11 cellular contexts compared by ENCODE assay signal in the genomic region with DNA sequence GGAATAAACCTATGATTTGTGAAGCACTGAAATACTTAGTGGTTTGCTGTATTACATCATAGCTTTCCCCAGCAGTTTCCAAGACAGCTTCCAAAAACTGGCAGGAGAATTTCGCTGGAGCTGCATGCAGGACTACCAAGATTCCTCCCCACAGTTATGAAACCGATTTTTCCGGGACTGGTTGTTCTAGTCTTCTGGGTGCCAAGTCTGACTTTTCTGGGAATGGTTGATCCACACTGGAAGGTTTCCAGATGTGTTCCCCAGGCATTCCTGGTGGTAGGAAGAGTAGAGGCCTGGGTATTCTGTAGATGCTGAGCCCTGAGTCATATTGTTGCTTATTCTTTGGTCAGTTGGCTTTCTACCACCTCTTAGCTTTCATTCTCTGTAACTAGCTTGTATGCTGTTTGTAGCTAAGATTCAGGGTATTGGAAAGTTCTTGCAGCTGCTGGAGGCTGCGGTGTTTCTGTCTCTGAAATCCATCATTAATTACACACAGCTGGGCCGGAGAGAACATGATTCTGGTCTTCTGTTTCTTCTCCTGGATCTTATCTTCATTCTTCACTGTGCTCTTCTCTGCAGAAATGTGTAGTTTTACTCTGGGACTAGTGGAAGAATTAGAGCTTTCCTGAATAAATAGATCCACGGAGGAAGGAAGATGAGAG. TPM values are rescaled to one million over a fixed set of nuclear protein-coding genes. Genes with fewer than 3 reads are reported as not detected.
DNase-seq lines count a peak whose midpoint lies in the region; ATAC-seq, FAIRE-seq and TF ChIP-seq lines count a peak whose summit lies in the region.
"Had no signal": no experiment of that assay in that cellular context is flagged by ENCODE, and none has a peak within 500 bp of the region (broad histone marks: within the 10 kb centered on the region; RNA-seq: fewer than 3 reads in every experiment).

No MANE protein-coding gene starts in this region.

- H3K4me3 ChIP-seq in adipocyte (ENCODE audit: low read length): peak overlapping the region; percentile 32
- no peak overlapping the region for H3K4me3 ChIP-seq in pancreas
- H3K4me3 ChIP-seq: BLaER1 treated with 17β-estradiol and CSF1 and Interleukin-3, amounts not matched to agents 10 nM and 100 nM had no signal

- ATAC-seq in pancreas (peak in 3 of 4 donors; percentile 43 to 60 (median 58)), GM18519 (IDR thresholded peaks at IDR 0.05; ENCODE audit: low FRiP score, unreplicated experiment) (no peak)

- DNase-seq in AG08395 (ENCODE audit: low spot score): peak; percentile 83
- DNase-seq in adipocyte (ENCODE audit: low read depth): peak; percentile 89
- DNase-seq in glomerular visceral epithelial cell (ENCODE audit: extremely low spot score): peak; percentile 35
- peak in 1 of 6 donors; percentile 12 for DNase-seq in pancreas
- DNase-seq in posterior vena cava (ENCODE audit: low spot score): no peak
- no peak for DNase-seq in kidney glomerular epithelial cell (lab: John Stamatoyannopoulos, UW)
- DNase-seq in activated naive CD4-positive, alpha-beta T cell treated with Interleukin-2 at 50 U/mL for 16 hours: no peak
- DNase-seq: NCI-H526 treated with DMSO at 0.1 percent for 48 hours, T-helper 2 cell had no signal

- 79 to 80% methylated on average over 6 of the region's 6 CpGs for WGBS in pancreas, 2 donors

- H3K4me1 ChIP-seq in adipocyte (ENCODE audit: control insufficient read depth, insufficient read depth, low read length) (peaks cover 47% of the 10 kb centered on the region), pancreas (no peaks in the 10 kb centered on the region)
- H3K4me1 ChIP-seq: BLaER1 treated with 17β-estradiol and CSF1 and Interleukin-3, amounts not matched to agents 10 nM and 100 nM had no signal

- no peak for FAIRE-seq in pancreas (lab: Jason Lieb, UNC)

- H3K36me3 ChIP-seq in adipocyte (ENCODE audit: control insufficient read depth, insufficient read depth, low read length, severe bottlenecking): peaks cover 22% of the 10 kb centered on the region
- H3K36me3 ChIP-seq in pancreas: no peaks in the 10 kb centered on the region
- H3K36me3 ChIP-seq: BLaER1 treated with 17β-estradiol and CSF1 and Interleukin-3, amounts not matched to agents 10 nM and 100 nM had no signal

- TF ChIP-seq CTCF in pancreas (IDR thresholded peaks at IDR 0.05): no peak

- no peak overlapping the region for H3K27ac ChIP-seq in pancreas
- H3K27ac ChIP-seq: BLaER1 treated with 17β-estradiol and CSF1 and Interleukin-3, amounts not matched to agents 10 nM and 100 nM had no signal

- intact Hi-C loops in pancreas (cut with DNase I): no loop called here
- intact Hi-C loops in posterior vena cava (cut with DNase I): no loop called here

- peak overlapping the region; percentile 88 for H3K9ac ChIP-seq in adipocyte (ENCODE audit: low read length)
- H3K9ac ChIP-seq: BLaER1 treated with 17β-estradiol and CSF1 and Interleukin-3, amounts not matched to agents 10 nM and 100 nM had no signal

- peaks cover 2% of the 10 kb centered on the region for H3K9me3 ChIP-seq in adipocyte (ENCODE audit: control insufficient read depth, low read length)
- no peaks in the 10 kb centered on the region for H3K9me3 ChIP-seq in pancreas
- H3K9me3 ChIP-seq: BLaER1 treated with 17β-estradiol and CSF1 and Interleukin-3, amounts not matched to agents 10 nM and 100 nM had no signal

- H3K27me3 ChIP-seq in adipocyte (replicated peaks; ENCODE audit: control insufficient read depth, insufficient read depth, low read length) (no peaks in the 10 kb centered on the region), pancreas (no peaks in the 10 kb centered on the region)
- H3K27me3 ChIP-seq: BLaER1 treated with 17β-estradiol and CSF1 and Interleukin-3, amounts not matched to agents 10 nM and 100 nM had no signal

RNA-seq across cellular contexts. Expression of gene ABCC2, which starts 6.3 kb away (rescaled TPM):
- total RNA-seq in pancreas (1 to 10 TPM in 3 of 6 donors, under 1 TPM in 3; 0.67 to 1.7 (median 1.1) TPM), posterior vena cava (1 to 10 TPM; 2.1 to 3.3 TPM)
- 1 to 10 TPM in 1 of 2 donors, under 1 TPM in 1; 0.91 to 1.4 TPM for polyA plus RNA-seq in pancreas

RNA-seq across cellular contexts. Expression of gene CUTC, which starts 56.7 kb away (rescaled TPM):
- total RNA-seq in pancreas: 10 to 100 TPM in 1 of 6 donors, 1 to 10 TPM in 5; 5.4 to 10.0 (median 7.2) TPM
- 10 to 100 TPM; 13.2 to 14.5 TPM for polyA plus RNA-seq in pancreas
- 10 to 100 TPM; 22.6 to 25.7 TPM for total RNA-seq in posterior vena cava

RNA-seq across cellular contexts. Expression of gene COX15, which starts 56.8 kb away (rescaled TPM):
- total RNA-seq in pancreas: 10 to 100 TPM; 11.8 to 18.4 (median 16.6) TPM
- polyA plus RNA-seq in pancreas: 10 to 100 TPM in 1 of 2 donors, 1 to 10 TPM in 1; 5.8 to 13.5 TPM
- total RNA-seq in posterior vena cava: 10 to 100 TPM; 17.6 to 24.3 TPM

Comparison
In these comparisons a context has a peak if more than half of its experiments do, and no peak if none do; other contexts are left out.
1. DNase-seq: peak in AG08395 (single experiment), adipocyte (single experiment) and glomerular visceral epithelial cell (single experiment); none in posterior vena cava (single experiment), kidney glomerular epithelial cell (single experiment) and activated naive CD4-positive, alpha-beta T cell treated with Interleukin-2 at 50 U/mL for 16 hours (single experiment).